In the genomic region with DNA sequence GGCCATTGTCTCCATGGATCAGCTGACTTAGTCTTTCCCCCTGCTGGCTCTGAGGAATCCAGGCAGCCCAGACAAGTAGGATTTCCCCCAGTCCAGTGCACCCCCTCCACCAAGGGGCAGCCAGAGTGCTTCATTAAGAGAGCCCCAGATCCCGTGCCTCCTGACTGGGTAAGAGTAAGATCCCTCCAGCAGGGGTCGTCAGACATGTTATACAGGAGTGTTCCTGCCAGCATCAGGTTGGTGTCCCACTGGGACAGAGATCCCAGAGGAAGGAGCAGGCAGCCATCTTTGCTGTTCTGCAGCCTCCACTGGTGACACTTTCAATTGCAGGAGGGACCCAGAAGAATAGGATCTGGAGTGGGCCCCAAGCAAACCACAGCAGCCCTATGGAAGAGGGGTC, we compare ENCODE assay signal across 1 cellular context.
A peak's percentile ranks its signal among the peaks of the same experiment; 100 is the strongest.
TF ChIP-seq lines count a peak whose summit lies in the region.

No MANE protein-coding gene starts in this region.

TF ChIP-seq in H1, 55 proteins besides CTCF, POLR2A, EP300 and RAD21:
- TF ChIP-seq YY1 (IDR thresholded peaks at IDR 0.05; ENCODE audit: low read depth, low read length), result peak; percentile 54; the same call in 1 of the 2 replicates
- no peak for TF ChIP-seq EGR1 (IDR thresholded peaks at IDR 0.05; ENCODE audit: borderline replicate concordance, low read depth, low read length)
